In genomic region chr4:138521809-138522208, GRCh38 we compare ENCODE assay signal across 17 cellular contexts.
A peak's percentile ranks its signal among the peaks of the same experiment; 100 is the strongest.
DNase-seq lines count a peak whose midpoint lies in the region; ATAC-seq and TF ChIP-seq lines count a peak whose summit lies in the region.
"Had no signal": no experiment of that assay in that cellular context is flagged by ENCODE, and none has a peak within 500 bp of the region (broad histone marks: within the 10 kb centered on the region; RNA-seq: fewer than 3 reads in every experiment).

No MANE protein-coding gene starts in this region.

- H3K18ac ChIP-seq in neuronal stem cell (ENCODE audit: low read length) = peak overlapping the region; percentile 63

- no peaks in the 10 kb centered on the region for H3K36me3 ChIP-seq in OCI-LY3 (replicated peaks; ENCODE audit: low read depth, low read length)
- no peaks in the 10 kb centered on the region for H3K36me3 ChIP-seq in neuronal stem cell (replicated peaks in 1 of 2; ENCODE audit: control insufficient read depth in 2 of 2, insufficient read depth in 2 of 2, low read length in 2 of 2)
- no peaks in the 10 kb centered on the region for H3K36me3 ChIP-seq in gastrocnemius medialis
- H3K36me3 ChIP-seq in endodermal cell (ENCODE audit: control insufficient read depth, insufficient read depth, low read length) = no peaks in the 10 kb centered on the region
- H3K36me3 ChIP-seq: BE2C, SJCRH30 had no signal

- no peak for TF ChIP-seq POLR2A in gastrocnemius medialis (IDR thresholded peaks at IDR 0.05)

- peak overlapping the region; percentile 26; the same call in 1 of the 2 replicates for H2AFZ ChIP-seq in OCI-LY3 (ENCODE audit: low read depth, low read length)
- no peak overlapping the region for H2AFZ ChIP-seq in neuronal stem cell (ENCODE audit: low read length)
- H2AFZ ChIP-seq: GM23248 had no signal

- no peak overlapping the region for H3K4ac ChIP-seq in neuronal stem cell (ENCODE audit: low read length)

- ATAC-seq in Right ventricle myocardium inferior = no peak
- ATAC-seq in left ventricle myocardium superior = no peak
- ATAC-seq in gastrocnemius medialis = no peak

- H3K4me2 ChIP-seq in OCI-LY3 (ENCODE audit: low read length) (no peak overlapping the region), neuronal stem cell (ENCODE audit: insufficient read depth, low read length, poor library complexity, severe bottlenecking) (no peak overlapping the region)

- H3K27me3 ChIP-seq in OCI-LY3 (ENCODE audit: low read depth, low read length) (no peaks in the 10 kb centered on the region), neuronal stem cell (ENCODE audit: control insufficient read depth in 3 of 3, insufficient read depth in 3 of 3, low read depth in 1 of 3, low read length in 3 of 3) (no peaks in the 10 kb centered on the region), gastrocnemius medialis (no peaks in the 10 kb centered on the region), endodermal cell (ENCODE audit: control insufficient read depth, insufficient read depth, low read length, poor library complexity, severe bottlenecking) (no peaks in the 10 kb centered on the region)
- H3K27me3 ChIP-seq: BE2C, SJCRH30 had no signal

- no peak overlapping the region for H3K27ac Mint-ChIP-seq in endodermal cell
- H3K27ac Mint-ChIP-seq: CD4-positive, CD25-positive, alpha-beta regulatory T cell had no signal

- no peak overlapping the region for H3K23ac ChIP-seq in neuronal stem cell (ENCODE audit: low read depth, low read length, poor library complexity)

- peaks cover 2% of the 10 kb centered on the region for H3K9me3 Mint-ChIP-seq in endodermal cell

- intact Hi-C loops in Right ventricle myocardium inferior (cut with DNase I) = no loop called here
- intact Hi-C loops in left ventricle myocardium superior (cut with micrococcal nuclease) = no loop called here
- intact Hi-C loops in gastrocnemius medialis (cut with DNase I; ENCODE audit: low total_unique reads) = no loop called here

- no CpG with 5 or more reads among the region's 4 CpGs for WGBS in neuronal stem cell (ENCODE audit: extremely low coverage in 2 of 2, insufficient read length in 2 of 2, insufficient replicate concordance in 1 of 2), 2 donors
- WGBS in endodermal cell (ENCODE audit: insufficient coverage in 1 of 2, insufficient read length in 1 of 2), 2 experiments = 81 to 100% methylated on average over 3 to 4 of the region's 4 CpGs

- no peak overlapping the region for H4K91ac ChIP-seq in neuronal stem cell (ENCODE audit: low read depth, low read length, poor library complexity)

- peak overlapping the region; percentile 36 for H2AK5ac ChIP-seq in neuronal stem cell (ENCODE audit: low read depth, low read length)

- no peaks in the 10 kb centered on the region for H3K36me3 Mint-ChIP-seq in endodermal cell (ENCODE audit: low read depth)
- H3K36me3 Mint-ChIP-seq: CD4-positive, CD25-positive, alpha-beta regulatory T cell had no signal

- H3K4me3 ChIP-seq in OCI-LY3 (ENCODE audit: low read length) (no peak overlapping the region), neuronal stem cell (ENCODE audit: low read length in 2 of 2) (no peak overlapping the region), gastrocnemius medialis (no peak overlapping the region), endodermal cell (ENCODE audit: low read length) (no peak overlapping the region)
- H3K4me3 ChIP-seq: GM23248, SJCRH30 had no signal

- H2BK120ac ChIP-seq in neuronal stem cell (ENCODE audit: low read depth, low read length) = peak overlapping the region; percentile 17

- 0 out of 2 replicates have a peak, but pooled peaks cover 2% of the 10 kb centered on the region for H3K4me1 ChIP-seq in OCI-LY3 (ENCODE audit: low read length)
- H3K4me1 ChIP-seq in neuronal stem cell (ENCODE audit: control insufficient read depth in 2 of 2, insufficient read depth in 1 of 2, low read depth in 1 of 2, low read length in 2 of 2) = no peaks in the 10 kb centered on the region
- H3K4me1 ChIP-seq in gastrocnemius medialis = no peaks in the 10 kb centered on the region
- no peaks in the 10 kb centered on the region for H3K4me1 ChIP-seq in endodermal cell (ENCODE audit: control insufficient read depth, insufficient read depth, low read length)
- H3K4me1 ChIP-seq: BE2C, Caco-2 had no signal

- DNase-seq in Right ventricle myocardium inferior (ENCODE audit: missing footprints) (peak; percentile 55), left ventricle myocardium superior (no peak), neuronal stem cell (ENCODE audit: low spot score) (no peak), gastrocnemius medialis (no peak), endodermal cell (no peak), kidney glomerular epithelial cell (lab: John Stamatoyannopoulos, UW) (no peak), NCI-H446 treated with DMSO at 0.1 percent for 48 hours (lab: John Stamatoyannopoulos, UW) (no peak)
- DNase-seq: 8988T; BE2C; CD4-positive, CD25-positive, alpha-beta regulatory T cell; GDM1; NCI-H1694 treated with DMSO at 0.1 percent for 48 hours; NCI-H510A had no signal

- no peaks in the 10 kb centered on the region for H3K79me1 ChIP-seq in neuronal stem cell (ENCODE audit: low read depth, low read length)

- peaks cover 3% of the 10 kb centered on the region for H3K4me1 Mint-ChIP-seq in endodermal cell
- H3K4me1 Mint-ChIP-seq: CD4-positive, CD25-positive, alpha-beta regulatory T cell had no signal

- in situ Hi-C loops in gastrocnemius medialis (cut with MboI; ENCODE audit: low sequenced_read_pairs in 4 of 4) = no loop called here

- H3K27me3 Mint-ChIP-seq in endodermal cell (ENCODE audit: insufficient read depth) = no peaks in the 10 kb centered on the region
- H3K27me3 Mint-ChIP-seq: CD4-positive, CD25-positive, alpha-beta regulatory T cell had no signal

- H3K9ac ChIP-seq in OCI-LY3 (ENCODE audit: low read length) (no peak overlapping the region), neuronal stem cell (ENCODE audit: low read depth, low read length, poor library complexity) (no peak overlapping the region), endodermal cell (ENCODE audit: extremely low read depth, low read length, poor library complexity, severe bottlenecking) (no peak overlapping the region)
- H3K9ac ChIP-seq: GM23248 had no signal

- H2BK12ac ChIP-seq in neuronal stem cell (ENCODE audit: low read length) = no peak overlapping the region

- no peaks in the 10 kb centered on the region for H3K9me3 ChIP-seq in OCI-LY3 (ENCODE audit: insufficient read depth, low read length)
- H3K9me3 ChIP-seq in neuronal stem cell (replicated peaks in 1 of 2; ENCODE audit: control insufficient read depth in 2 of 2, insufficient read depth in 1 of 2, low read depth in 1 of 2, low read length in 2 of 2) = peaks cover 2 to 3% of the 10 kb centered on the region in 2 donors
- H3K9me3 ChIP-seq in gastrocnemius medialis = no peaks in the 10 kb centered on the region
- peaks cover 8% of the 10 kb centered on the region for H3K9me3 ChIP-seq in endodermal cell (ENCODE audit: control insufficient read depth, low read length)
- H3K9me3 ChIP-seq: BE2C, Caco-2, SJCRH30 had no signal

- no peaks in the 10 kb centered on the region for H3K79me2 ChIP-seq in OCI-LY3 (ENCODE audit: low read length)

- no peak overlapping the region for H3K4me3 Mint-ChIP-seq in endodermal cell
- H3K4me3 Mint-ChIP-seq: CD4-positive, CD25-positive, alpha-beta regulatory T cell had no signal

- H2BK5ac ChIP-seq in neuronal stem cell (ENCODE audit: low read length) = no peak overlapping the region

- H3K14ac ChIP-seq in neuronal stem cell (ENCODE audit: low read length) = no peak overlapping the region

- no peak overlapping the region for H4K8ac ChIP-seq in neuronal stem cell (ENCODE audit: low read depth, low read length)

- H2BK15ac ChIP-seq in neuronal stem cell (ENCODE audit: low read length) = no peak overlapping the region

- no peaks in the 10 kb centered on the region for H4K20me1 ChIP-seq in OCI-LY3 (ENCODE audit: insufficient read depth, low read length)

- H3K27ac ChIP-seq in OCI-LY3 (ENCODE audit: low read length) (no peak overlapping the region), neuronal stem cell (replicated peaks; ENCODE audit: low read length) (no peak overlapping the region), gastrocnemius medialis (no peak overlapping the region), endodermal cell (ENCODE audit: low read depth, low read length) (no peak overlapping the region)
- H3K27ac ChIP-seq: GM23248, SJCRH30 had no signal

- no peak for TF ChIP-seq CTCF in OCI-LY3 (IDR thresholded peaks at IDR 0.05; ENCODE audit: low read depth, low read length)
- no peak for TF ChIP-seq CTCF in gastrocnemius medialis (IDR thresholded peaks at IDR 0.05 in 4 of 5, conservative IDR thresholded peaks at IDR 0.05 in 1 of 5)
- no peak for TF ChIP-seq CTCF in endodermal cell (conservative IDR thresholded peaks at IDR 0.05)
